In genomic region chr19:512548-513365, GRCh38 we compare ENCODE assay signal across 1 cellular context.
TF ChIP-seq lines count a peak whose summit lies in the region.

No MANE protein-coding gene starts in this region.

TF ChIP-seq in HepG2, 621 proteins besides CTCF, POLR2A, EP300 and RAD21 (continued from another document and continues in another):
- peak; percentile 20; the same call in 1 of the 2 replicates for TF ChIP-seq MAX (IDR thresholded peaks at IDR 0.05)
- TF ChIP-seq NR2F6 (IDR thresholded peaks at IDR 0.05) = peak; percentile 46; the same call in 1 of the 2 replicates
- peak; percentile 11; the same call in 1 of the 2 replicates for TF ChIP-seq NR2F6 (CRISPR knock-in tag; IDR thresholded peaks at IDR 0.05)
- no peak for TF ChIP-seq SRF (IDR thresholded peaks at IDR 0.05; ENCODE audit: low read depth, low read length)
- peak; percentile 87 for TF ChIP-seq ZBTB33 (CRISPR knock-in tag; IDR thresholded peaks at IDR 0.05)
- no peak for TF ChIP-seq NPAS2 (CRISPR knock-in tag; IDR thresholded peaks at IDR 0.05; ENCODE audit: borderline replicate concordance)
- no peak for TF ChIP-seq ZBTB7A (CRISPR knock-in tag; IDR thresholded peaks at IDR 0.05)
- TF ChIP-seq ZNF263 (CRISPR knock-in tag; IDR thresholded peaks at IDR 0.05) = peak; percentile 57; the same call in 1 of the 2 replicates
- no peak for TF ChIP-seq HNRNPLL (IDR thresholded peaks at IDR 0.05; ENCODE audit: low read depth, low read length, poor library complexity, severe bottlenecking)
- no peak for TF ChIP-seq CCAR2 (optimal IDR thresholded peaks at IDR 0.05; ENCODE audit: low read depth, low read length)
- no peak for TF ChIP-seq BATF2 (CRISPR knock-in tag; IDR thresholded peaks at IDR 0.05)
- peak; percentile 4; the same call in 1 of the 2 replicates for TF ChIP-seq AKAP8 (CRISPR knock-in tag; IDR thresholded peaks at IDR 0.05)
- peak; percentile 35; the same call in 1 of the 2 replicates for TF ChIP-seq NFKB2 (CRISPR knock-in tag; IDR thresholded peaks at IDR 0.05; ENCODE audit: borderline replicate concordance)
- peak; percentile 16; the same call in 1 of the 2 replicates for TF ChIP-seq SAFB2 (CRISPR knock-in tag; IDR thresholded peaks at IDR 0.05; ENCODE audit: borderline replicate concordance, low read depth)
- no peak for TF ChIP-seq KMT2B (CRISPR knock-in tag; IDR thresholded peaks at IDR 0.05)
- 0 out of 2 replicates have a peak, but pooled peaks have one; percentile 24 for TF ChIP-seq MYC (CRISPR knock-in tag; IDR thresholded peaks at IDR 0.05; ENCODE audit: borderline replicate concordance)
- peak; percentile 86 for TF ChIP-seq AGO1 (IDR thresholded peaks at IDR 0.05; ENCODE audit: low read depth, low read length, poor library complexity, severe bottlenecking)
- TF ChIP-seq ZBTB38 (CRISPR knock-in tag; IDR thresholded peaks at IDR 0.05) = peak; percentile 53; the same call in 1 of the 2 replicates
- TF ChIP-seq GPN1 (CRISPR knock-in tag; IDR thresholded peaks at IDR 0.05; ENCODE audit: borderline replicate concordance) = no peak
- no peak for TF ChIP-seq FOSL1 (CRISPR knock-in tag; IDR thresholded peaks at IDR 0.05; ENCODE audit: borderline replicate concordance)
- TF ChIP-seq HNRNPUL1 (IDR thresholded peaks at IDR 0.05; ENCODE audit: low read depth, low read length) = no peak
- peak; percentile 72; the same call in 1 of the 2 replicates for TF ChIP-seq ZNF687 (CRISPR knock-in tag; IDR thresholded peaks at IDR 0.05)
- TF ChIP-seq ZNF609 (CRISPR knock-in tag; IDR thresholded peaks at IDR 0.05; ENCODE audit: borderline replicate concordance) = peak; percentile 37; the same call in 1 of the 2 replicates
- no peak for TF ChIP-seq FIP1L1 (IDR thresholded peaks at IDR 0.05; ENCODE audit: borderline replicate concordance, insufficient read depth, low read depth, low read length)
- TF ChIP-seq SOX6 (IDR thresholded peaks at IDR 0.05) = no peak
- peak; percentile 31; the same call in 1 of the 2 replicates for TF ChIP-seq SOX6 (CRISPR knock-in tag; IDR thresholded peaks at IDR 0.05)
- no peak for TF ChIP-seq JUN (CRISPR knock-in tag; IDR thresholded peaks at IDR 0.05)
- TF ChIP-seq PRDM4 (CRISPR knock-in tag; IDR thresholded peaks at IDR 0.05; ENCODE audit: borderline replicate concordance) = no peak
- TF ChIP-seq SPEN (CRISPR knock-in tag; IDR thresholded peaks at IDR 0.05; ENCODE audit: low read depth) = 0 out of 2 replicates have a peak, but pooled peaks have one; percentile 30
- TF ChIP-seq RBFOX2 (IDR thresholded peaks at IDR 0.05; ENCODE audit: low read depth, low read length) = 0 out of 2 replicates have a peak, but pooled peaks have one; percentile 30
- peak; percentile 97 for TF ChIP-seq AGO2 (optimal IDR thresholded peaks at IDR 0.05; ENCODE audit: low read depth, low read length)
- TF ChIP-seq ZNF256 (CRISPR knock-in tag; conservative IDR thresholded peaks at IDR 0.05) = no peak
- 0 out of 2 replicates have a peak, but pooled peaks have one; percentile 29 for TF ChIP-seq PAXIP1 (CRISPR knock-in tag; conservative IDR thresholded peaks at IDR 0.05)
- TF ChIP-seq THYN1 (CRISPR knock-in tag; IDR thresholded peaks at IDR 0.05; ENCODE audit: borderline replicate concordance, low read depth) = no peak
- TF ChIP-seq HDAC2 (CRISPR knock-in tag; IDR thresholded peaks at IDR 0.05) = no peak
- no peak for TF ChIP-seq MAZ (IDR thresholded peaks at IDR 0.05; ENCODE audit: borderline replicate concordance, low read depth, low read length)
- TF ChIP-seq MAZ (CRISPR knock-in tag; IDR thresholded peaks at IDR 0.05; ENCODE audit: low read depth) = no peak
- no peak for TF ChIP-seq ZBTB20 (CRISPR knock-in tag; IDR thresholded peaks at IDR 0.05; ENCODE audit: borderline replicate concordance, low read depth)
- TF ChIP-seq NONO (IDR thresholded peaks at IDR 0.05) = no peak
- TF ChIP-seq NONO (CRISPR knock-in tag; conservative IDR thresholded peaks at IDR 0.05) = 0 out of 2 replicates have a peak, but pooled peaks have one; percentile 11
- no peak for TF ChIP-seq ZNF138 (CRISPR knock-in tag; IDR thresholded peaks at IDR 0.05; ENCODE audit: low read depth)
- TF ChIP-seq TARDBP (CRISPR knock-in tag; IDR thresholded peaks at IDR 0.05) = 0 out of 2 replicates have a peak, but pooled peaks have one; percentile 23
- no peak for TF ChIP-seq FOXP1 (IDR thresholded peaks at IDR 0.05)
- TF ChIP-seq FOXP1 (CRISPR knock-in tag; IDR thresholded peaks at IDR 0.05) = no peak
- TF ChIP-seq IRF9 (CRISPR knock-in tag; IDR thresholded peaks at IDR 0.05; ENCODE audit: borderline replicate concordance) = 0 out of 2 replicates have a peak, but pooled peaks have one; percentile 29
- TF ChIP-seq LCORL (IDR thresholded peaks at IDR 0.05) = no peak
- 0 out of 2 replicates have a peak, but pooled peaks have one; percentile 19 for TF ChIP-seq LCORL (CRISPR knock-in tag; IDR thresholded peaks at IDR 0.05)
